ENCODE assay signal across 9 cellular contexts in the genomic region with DNA sequence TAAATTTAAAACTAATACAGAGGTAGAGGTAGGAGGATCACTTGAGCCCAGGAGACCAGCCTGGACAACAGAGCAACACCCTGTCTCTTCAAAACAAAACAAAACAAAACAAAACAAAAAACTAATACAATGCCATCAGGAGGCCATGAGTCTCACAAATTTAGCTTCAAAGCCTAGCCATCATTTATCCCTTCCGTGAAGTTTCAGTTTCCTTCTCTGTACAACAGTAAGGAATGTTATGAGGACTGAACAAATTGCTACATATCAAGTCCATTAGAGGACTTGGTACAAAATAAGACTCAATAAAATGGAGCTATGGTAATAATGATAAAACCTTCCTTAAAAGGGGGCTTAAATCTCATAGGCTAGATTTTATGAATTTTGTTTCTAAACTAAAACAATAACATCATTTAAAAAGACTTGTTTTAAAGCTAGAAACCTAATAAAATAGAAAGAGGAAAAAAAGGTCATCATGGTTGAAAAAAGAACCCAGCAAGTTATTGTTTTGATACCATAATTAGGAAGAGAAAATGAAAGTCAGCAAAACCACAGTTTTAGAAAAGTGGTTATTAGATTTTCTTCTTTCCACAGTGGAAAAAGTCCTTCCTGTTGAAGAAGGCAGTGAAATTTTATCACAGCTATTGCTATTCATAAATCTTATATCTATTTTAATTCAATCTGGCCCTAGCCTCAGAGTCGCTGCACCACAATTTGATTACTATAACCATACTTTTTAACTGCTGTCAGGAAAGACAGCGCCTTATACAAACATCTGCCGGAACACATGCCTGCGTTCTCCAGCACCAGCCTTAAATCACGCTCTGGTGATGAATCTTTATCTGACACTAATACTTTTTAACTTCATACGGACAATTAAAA.
DNase-seq lines count a peak whose midpoint lies in the region; ATAC-seq, FAIRE-seq and TF ChIP-seq lines count a peak whose summit lies in the region.
"Had no signal": no experiment of that assay in that cellular context is flagged by ENCODE, and none has a peak within 500 bp of the region (broad histone marks: within the 10 kb centered on the region; RNA-seq: fewer than 3 reads in every experiment).

No MANE protein-coding gene starts in this region.

- H3K4me1 Mint-ChIP-seq in chondrocyte (ENCODE audit: low read depth) = peaks cover 55% of the 10 kb centered on the region

- no peak for TF ChIP-seq POLR2A in GM12892 (IDR thresholded peaks at IDR 0.05; ENCODE audit: low read depth, low read length)

- no peak overlapping the region for H3K4me3 ChIP-seq in parathyroid adenoma (ENCODE audit: low read depth, low read length)

- no peaks in the 10 kb centered on the region for H3K36me3 ChIP-seq in parathyroid adenoma (ENCODE audit: control insufficient read depth, insufficient read depth, low read length)
- H3K36me3 ChIP-seq: WERI-Rb-1 had no signal

- no peak for ATAC-seq in GM21360 (IDR thresholded peaks at IDR 0.05; ENCODE audit: unreplicated experiment)

- H3K4me1 ChIP-seq in parathyroid adenoma = no peaks in the 10 kb centered on the region

- FAIRE-seq in GM12892 (lab: Jason Lieb, UNC) = peak; percentile 85

- H3K4me3 Mint-ChIP-seq in chondrocyte (ENCODE audit: unreplicated experiment) = no peak overlapping the region

- H3K9ac ChIP-seq in parathyroid adenoma = no peak overlapping the region

- H3K27me3 ChIP-seq in parathyroid adenoma (ENCODE audit: control insufficient read depth, insufficient read depth, low read length) = no peaks in the 10 kb centered on the region

- H3K27ac Mint-ChIP-seq in chondrocyte (ENCODE audit: unreplicated experiment) = peak overlapping the region; percentile 83

- no peaks in the 10 kb centered on the region for H3K27me3 Mint-ChIP-seq in chondrocyte (ENCODE audit: low read depth)

- peaks cover 1% of the 10 kb centered on the region for H3K36me3 Mint-ChIP-seq in chondrocyte (ENCODE audit: low read depth)

- peak overlapping the region; percentile 36 for H3K27ac ChIP-seq in parathyroid adenoma
- H3K27ac ChIP-seq: WERI-Rb-1 had no signal

- intact Hi-C loops in posterior vena cava (cut with DNase I) = no loop called here

- DNase-seq in GM12892 (ENCODE audit: insufficient read length) (no peak), M059J (ENCODE audit: low read depth) (peak; percentile 50), chondrocyte (ENCODE audit: low spot score) (no peak), SIG-M5 treated with dmso at 0.1 percent for 504 hours (lab: John Stamatoyannopoulos, UW; ENCODE audit: unreplicated experiment) (no peak), posterior vena cava (ENCODE audit: low spot score) (no peak)
- no peak for DNase-seq in central memory CD4-positive, alpha-beta T cell
- DNase-seq: WERI-Rb-1 had no signal

- H2AFZ ChIP-seq in parathyroid adenoma = no peak overlapping the region

- H3K4me2 ChIP-seq in parathyroid adenoma (ENCODE audit: low read length) = peak overlapping the region; percentile 33

- no peaks in the 10 kb centered on the region for H3K9me3 Mint-ChIP-seq in chondrocyte (ENCODE audit: low read depth)

- peaks cover 17% of the 10 kb centered on the region for H3K79me2 ChIP-seq in parathyroid adenoma

- H3K9me3 ChIP-seq in parathyroid adenoma (ENCODE audit: control insufficient read depth, low read length) = no peaks in the 10 kb centered on the region

- TF ChIP-seq CTCF in chondrocyte (IDR thresholded peaks at IDR 0.05) (no peak), parathyroid adenoma (IDR thresholded peaks at IDR 0.05) (no peak)
